ENCODE assay signal across 1 cellular context in the genomic region with DNA sequence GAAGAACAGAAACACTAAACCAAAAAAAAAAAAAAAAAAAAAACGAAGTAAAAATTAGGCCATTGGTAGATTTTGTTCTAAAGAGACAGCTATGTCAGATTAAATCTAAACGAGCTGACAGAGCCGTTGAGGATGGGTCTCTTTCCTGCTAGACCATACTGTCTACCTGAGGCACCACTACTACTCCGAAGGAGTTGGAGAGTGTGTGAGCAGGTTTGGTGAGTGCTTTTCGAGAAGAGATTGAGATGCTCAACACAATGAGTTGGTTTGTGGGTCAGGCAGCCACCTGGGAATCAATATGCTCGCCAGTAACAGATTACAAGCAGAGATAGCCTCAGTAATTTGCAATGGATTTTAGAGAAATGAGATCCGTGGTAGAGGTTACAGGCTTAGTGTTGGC.
TF ChIP-seq lines count a peak whose summit lies in the region.

No MANE protein-coding gene starts in this region.

TF ChIP-seq in GM23338, 12 proteins besides CTCF, POLR2A, EP300 and RAD21 (continued from another document):
- TF ChIP-seq, protein P1, sequence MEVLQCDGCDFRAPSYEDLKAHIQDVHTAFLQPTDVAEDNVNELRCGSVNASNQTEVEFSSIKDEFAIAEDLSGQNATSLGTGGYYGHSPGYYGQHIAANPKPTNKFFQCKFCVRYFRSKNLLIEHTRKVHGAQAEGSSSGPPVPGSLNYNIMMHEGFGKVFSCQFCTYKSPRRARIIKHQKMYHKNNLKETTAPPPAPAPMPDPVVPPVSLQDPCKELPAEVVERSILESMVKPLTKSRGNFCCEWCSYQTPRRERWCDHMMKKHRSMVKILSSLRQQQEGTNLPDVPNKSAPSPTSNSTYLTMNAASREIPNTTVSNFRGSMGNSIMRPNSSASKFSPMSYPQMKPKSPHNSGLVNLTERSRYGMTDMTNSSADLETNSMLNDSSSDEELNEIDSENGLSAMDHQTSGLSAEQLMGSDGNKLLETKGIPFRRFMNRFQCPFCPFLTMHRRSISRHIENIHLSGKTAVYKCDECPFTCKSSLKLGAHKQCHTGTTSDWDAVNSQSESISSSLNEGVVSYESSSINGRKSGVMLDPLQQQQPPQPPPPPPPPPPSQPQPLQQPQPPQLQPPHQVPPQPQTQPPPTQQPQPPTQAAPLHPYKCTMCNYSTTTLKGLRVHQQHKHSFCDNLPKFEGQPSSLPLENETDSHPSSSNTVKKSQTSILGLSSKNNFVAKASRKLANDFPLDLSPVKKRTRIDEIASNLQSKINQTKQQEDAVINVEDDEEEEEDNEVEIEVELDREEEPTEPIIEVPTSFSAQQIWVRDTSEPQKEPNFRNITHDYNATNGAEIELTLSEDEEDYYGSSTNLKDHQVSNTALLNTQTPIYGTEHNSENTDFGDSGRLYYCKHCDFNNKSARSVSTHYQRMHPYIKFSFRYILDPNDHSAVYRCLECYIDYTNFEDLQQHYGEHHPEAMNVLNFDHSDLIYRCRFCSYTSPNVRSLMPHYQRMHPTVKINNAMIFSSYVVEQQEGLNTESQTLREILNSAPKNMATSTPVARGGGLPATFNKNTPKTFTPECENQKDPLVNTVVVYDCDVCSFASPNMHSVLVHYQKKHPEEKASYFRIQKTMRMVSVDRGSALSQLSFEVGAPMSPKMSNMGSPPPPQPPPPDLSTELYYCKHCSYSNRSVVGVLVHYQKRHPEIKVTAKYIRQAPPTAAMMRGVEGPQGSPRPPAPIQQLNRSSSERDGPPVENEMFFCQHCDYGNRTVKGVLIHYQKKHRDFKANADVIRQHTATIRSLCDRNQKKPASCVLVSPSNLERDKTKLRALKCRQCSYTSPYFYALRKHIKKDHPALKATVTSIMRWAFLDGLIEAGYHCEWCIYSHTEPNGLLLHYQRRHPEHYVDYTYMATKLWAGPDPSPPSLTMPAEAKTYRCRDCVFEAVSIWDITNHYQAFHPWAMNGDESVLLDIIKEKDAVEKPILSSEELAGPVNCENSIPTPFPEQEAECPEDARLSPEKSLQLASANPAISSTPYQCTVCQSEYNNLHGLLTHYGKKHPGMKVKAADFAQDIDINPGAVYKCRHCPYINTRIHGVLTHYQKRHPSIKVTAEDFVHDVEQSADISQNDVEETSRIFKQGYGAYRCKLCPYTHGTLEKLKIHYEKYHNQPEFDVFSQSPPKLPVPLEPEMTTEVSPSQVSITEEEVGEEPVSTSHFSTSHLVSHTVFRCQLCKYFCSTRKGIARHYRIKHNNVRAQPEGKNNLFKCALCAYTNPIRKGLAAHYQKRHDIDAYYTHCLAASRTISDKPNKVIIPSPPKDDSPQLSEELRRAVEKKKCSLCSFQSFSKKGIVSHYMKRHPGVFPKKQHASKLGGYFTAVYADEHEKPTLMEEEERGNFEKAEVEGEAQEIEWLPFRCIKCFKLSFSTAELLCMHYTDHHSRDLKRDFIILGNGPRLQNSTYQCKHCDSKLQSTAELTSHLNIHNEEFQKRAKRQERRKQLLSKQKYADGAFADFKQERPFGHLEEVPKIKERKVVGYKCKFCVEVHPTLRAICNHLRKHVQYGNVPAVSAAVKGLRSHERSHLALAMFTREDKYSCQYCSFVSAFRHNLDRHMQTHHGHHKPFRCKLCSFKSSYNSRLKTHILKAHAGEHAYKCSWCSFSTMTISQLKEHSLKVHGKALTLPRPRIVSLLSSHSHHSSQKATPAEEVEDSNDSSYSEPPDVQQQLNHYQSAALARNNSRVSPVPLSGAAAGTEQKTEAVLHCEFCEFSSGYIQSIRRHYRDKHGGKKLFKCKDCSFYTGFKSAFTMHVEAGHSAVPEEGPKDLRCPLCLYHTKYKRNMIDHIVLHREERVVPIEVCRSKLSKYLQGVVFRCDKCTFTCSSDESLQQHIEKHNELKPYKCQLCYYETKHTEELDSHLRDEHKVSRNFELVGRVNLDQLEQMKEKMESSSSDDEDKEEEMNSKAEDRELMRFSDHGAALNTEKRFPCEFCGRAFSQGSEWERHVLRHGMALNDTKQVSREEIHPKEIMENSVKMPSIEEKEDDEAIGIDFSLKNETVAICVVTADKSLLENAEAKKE (CRISPR knock-in tag; IDR thresholded peaks at IDR 0.05) = no peak
- TF ChIP-seq CREB1 (CRISPR knock-in tag; IDR thresholded peaks at IDR 0.05; ENCODE audit: low read depth) = no peak
